ENCODE assay signal across 1 cellular context in genomic region chr3:172201136-172201989, GRCh38.
TF ChIP-seq lines count a peak whose summit lies in the region.

No MANE protein-coding gene starts in this region.

TF ChIP-seq in GM23338, 12 proteins besides CTCF, POLR2A, EP300 and RAD21 (continued from another document):
- TF ChIP-seq REST (IDR thresholded peaks at IDR 0.05; ENCODE audit: unreplicated experiment) (no peak), ZNF331 (CRISPR knock-in tag; IDR thresholded peaks at IDR 0.05; ENCODE audit: low read depth) (no peak), POLR2AphosphoS5 (IDR thresholded peaks at IDR 0.05; ENCODE audit: low read depth) (no peak), EZH2phosphoT487 (IDR thresholded peaks at IDR 0.05; ENCODE audit: unreplicated experiment) (no peak), ETS1 (IDR thresholded peaks at IDR 0.05) (no peak), NANOG (IDR thresholded peaks at IDR 0.05; ENCODE audit: borderline replicate concordance) (no peak)
